Comparison of ENCODE assay signal across 9 cellular contexts in genomic region chr17:65564793-65565192, GRCh38. TPM values are rescaled to one million over a fixed set of nuclear protein-coding genes. Genes with fewer than 3 reads are reported as not detected.
DNase-seq lines count a peak whose midpoint lies in the region; ATAC-seq, FAIRE-seq and TF ChIP-seq lines count a peak whose summit lies in the region.
"Had no signal": no experiment of that assay in that cellular context is flagged by ENCODE, and none has a peak within 500 bp of the region (broad histone marks: within the 10 kb centered on the region; RNA-seq: fewer than 3 reads in every experiment).

No MANE protein-coding gene starts in this region.

- TF ChIP-seq CTCF in thoracic aorta (IDR thresholded peaks at IDR 0.05), result no peak

- ATAC-seq in thoracic aorta (ENCODE audit: insufficient number of reproducible peaks, low FRiP score, low read depth), result no peak
- no peak for ATAC-seq in GM19328 (IDR thresholded peaks at IDR 0.05; ENCODE audit: unreplicated experiment)
- no peak for ATAC-seq in HG02678 (IDR thresholded peaks at IDR 0.05; ENCODE audit: unreplicated experiment)
- ATAC-seq: T-cell had no signal

- H3K4me1 ChIP-seq in adipocyte (ENCODE audit: control insufficient read depth, insufficient read depth, low read length) (no peaks in the 10 kb centered on the region), thoracic aorta (ENCODE audit: control insufficient read depth in 1 of 2, low read depth in 2 of 2) (peaks cover 11 to 16% of the 10 kb centered on the region in 2 donors)

- H3K9me3 ChIP-seq in adipocyte (ENCODE audit: control insufficient read depth, low read length) (no peaks in the 10 kb centered on the region), thoracic aorta (no peaks in the 10 kb centered on the region)
- H3K9me3 ChIP-seq: HAP-1 had no signal

- H3K27ac ChIP-seq in thoracic aorta, result peak overlapping the region; percentile 12 to 27

- FAIRE-seq in islet of Langerhans (lab: Jason Lieb, UNC), result peak; percentile 98

- DNase-seq in NCI-H2081 treated with DMSO at 0.1 percent for 48 hours (lab: John Stamatoyannopoulos, UW) (peak; percentile 2), adipocyte (ENCODE audit: low read depth) (peak; percentile 38), thoracic aorta (ENCODE audit: low spot score) (peak; percentile 11), epidermal melanocyte (ENCODE audit: insufficient read length, low spot score) (no peak)
- DNase-seq: T-cell had no signal

- H3K27me3 ChIP-seq in adipocyte (replicated peaks; ENCODE audit: control insufficient read depth, insufficient read depth, low read length) (peaks cover 4% of the 10 kb centered on the region), thoracic aorta (replicated peaks; ENCODE audit: insufficient read depth) (no peaks in the 10 kb centered on the region)

- H3K9ac ChIP-seq in adipocyte (ENCODE audit: low read length), result no peak overlapping the region

- H3K36me3 ChIP-seq in adipocyte (ENCODE audit: control insufficient read depth, insufficient read depth, low read length, severe bottlenecking) (no peaks in the 10 kb centered on the region), thoracic aorta (no peaks in the 10 kb centered on the region)
- H3K36me3 ChIP-seq: HAP-1 had no signal

- no peak overlapping the region for H3K4me3 ChIP-seq in adipocyte (ENCODE audit: low read length)
- no peak overlapping the region for H3K4me3 ChIP-seq in thoracic aorta
- H3K4me3 ChIP-seq: HAP-1 had no signal

RNA-seq across cellular contexts. Expression of gene AXIN2, which starts 3.3 kb away (rescaled TPM):
- 10 to 100 TPM; 24.9 to 27.4 TPM for total RNA-seq in thoracic aorta
